In genomic region chr1:59007820-59008598, GRCh38 we compare ENCODE assay signal across 8 cellular contexts.
DNase-seq lines count a peak whose midpoint lies in the region; ATAC-seq and TF ChIP-seq lines count a peak whose summit lies in the region.

No MANE protein-coding gene starts in this region.

- peak; percentile 60 to 70 for ATAC-seq in activated CD4-positive, CD25-positive, alpha-beta regulatory T cell treated with anti-CD3 and anti-CD28 coated beads, Interleukin-2, amount 50 U/mL, for 24 hours
- ATAC-seq in HG03108 (IDR thresholded peaks at IDR 0.05; ENCODE audit: unreplicated experiment) = peak; percentile 43
- ATAC-seq in stimulated activated effector memory CD8-positive, alpha-beta T cell treated with anti-CD3 and anti-CD28 coated beads, Interleukin-12 subunit alpha, Interleukin-12 subunit beta, amount 100 ng/mL, for 72 hours = peak; percentile 77

- peaks cover 41% of the 10 kb centered on the region for H3K4me1 Mint-ChIP-seq in stimulated activated effector memory CD8-positive, alpha-beta T cell treated with anti-CD3 and anti-CD28 coated beads, Interleukin-12 subunit alpha, Interleukin-12 subunit beta, amount 100 ng/mL, for 72 hours

- H3K27ac Mint-ChIP-seq in stimulated activated effector memory CD8-positive, alpha-beta T cell treated with anti-CD3 and anti-CD28 coated beads, Interleukin-12 subunit alpha, Interleukin-12 subunit beta, amount 100 ng/mL, for 72 hours = peak overlapping the region; percentile 59

- H3K9me3 Mint-ChIP-seq in stimulated activated effector memory CD8-positive, alpha-beta T cell treated with anti-CD3 and anti-CD28 coated beads, Interleukin-12 subunit alpha, Interleukin-12 subunit beta, amount 100 ng/mL, for 72 hours = no peaks in the 10 kb centered on the region

- no peak for TF ChIP-seq CTCF in astrocyte of the spinal cord (IDR thresholded peaks at IDR 0.05; ENCODE audit: low read depth, low read length)

- DNase-seq in activated CD4-positive, CD25-positive, alpha-beta regulatory T cell (lab: John Stamatoyannopoulos, UW) = no peak
- DNase-seq in astrocyte of the spinal cord (ENCODE audit: low read depth, low spot score) (peak; percentile 88), NAMALWA (ENCODE audit: low spot score) (no peak), SIG-M5 (lab: John Stamatoyannopoulos, UW) (no peak), superior temporal gyrus (ENCODE audit: extremely low spot score) (no peak)
- no peak for DNase-seq in stimulated activated effector memory CD8-positive, alpha-beta T cell treated with anti-CD3 and anti-CD28 coated beads, Interleukin-12 subunit alpha, Interleukin-12 subunit beta, amount 100 ng/mL, for 72 hours (ENCODE audit: low spot score in 2 of 2)

- H3K4me3 Mint-ChIP-seq in stimulated activated effector memory CD8-positive, alpha-beta T cell treated with anti-CD3 and anti-CD28 coated beads, Interleukin-12 subunit alpha, Interleukin-12 subunit beta, amount 100 ng/mL, for 72 hours = peak overlapping the region; percentile 20

- H3K36me3 Mint-ChIP-seq in stimulated activated effector memory CD8-positive, alpha-beta T cell treated with anti-CD3 and anti-CD28 coated beads, Interleukin-12 subunit alpha, Interleukin-12 subunit beta, amount 100 ng/mL, for 72 hours = no peaks in the 10 kb centered on the region

- in situ Hi-C loops in astrocyte of the spinal cord (cut with HindIII; ENCODE audit: low sequenced_read_pairs) = no loop called here

- H3K4me3 ChIP-seq in astrocyte of the spinal cord (ENCODE audit: low read depth, low read length) = no peak overlapping the region
